31 cellular contexts compared by ENCODE assay signal in genomic region chr18:58645398-58645797, GRCh38. TPM values are rescaled to one million over a fixed set of nuclear protein-coding genes. Genes with fewer than 3 reads are reported as not detected.
DNase-seq lines count a peak whose midpoint lies in the region; ATAC-seq, FAIRE-seq and TF ChIP-seq lines count a peak whose summit lies in the region.
"Had no signal": no experiment of that assay in that cellular context is flagged by ENCODE, and none has a peak within 500 bp of the region (broad histone marks: within the 10 kb centered on the region; RNA-seq: fewer than 3 reads in every experiment).

No MANE protein-coding gene starts in this region.

- no peaks in the 10 kb centered on the region for H3K27me3 Mint-ChIP-seq in astrocyte (ENCODE audit: low read depth, unreplicated experiment)
- H3K27me3 Mint-ChIP-seq in stimulated activated memory B cell treated with anti-CD40 and anti-IgM and Interleukin-4, amounts not matched to agents 10 μg/mL and 1 μg/mL and 100 μg/mL, for 72 hours, result no peaks in the 10 kb centered on the region
- H3K27me3 Mint-ChIP-seq: activated CD4-positive, alpha-beta memory T cell treated with anti-CD3 and anti-CD28 coated beads, Interleukin-2, amount 10 ng/mL, durations not matched to agents 7 days and 5 days; activated naive CD8-positive, alpha-beta T cell treated with anti-CD3 and anti-CD28 coated beads, Interleukin-2, amount 50 U/mL, for 24 hours had no signal

- H3K4me1 Mint-ChIP-seq in astrocyte (ENCODE audit: low read depth, unreplicated experiment), result peaks cover 13% of the 10 kb centered on the region
- peaks cover 14% of the 10 kb centered on the region for H3K4me1 Mint-ChIP-seq in stimulated activated memory B cell treated with anti-CD40 and anti-IgM and Interleukin-4, amounts not matched to agents 10 μg/mL and 1 μg/mL and 100 μg/mL, for 72 hours
- H3K4me1 Mint-ChIP-seq: endodermal cell, nephron progenitor cell had no signal

- no peak for ATAC-seq in lower lobe of right lung
- ATAC-seq in stimulated activated memory B cell treated with anti-CD40 and anti-IgM and Interleukin-4, amounts not matched to agents 10 μg/mL and 1 μg/mL and 100 μg/mL, for 72 hours, result no peak
- no peak for ATAC-seq in activated CD4-positive, CD25-positive, alpha-beta regulatory T cell treated with anti-CD3 and anti-CD28 coated beads, Interleukin-2, amount 50 U/mL, for 24 hours
- ATAC-seq: activated naive CD8-positive, alpha-beta T cell treated with anti-CD3 and anti-CD28 coated beads, Interleukin-2, amount 50 U/mL, for 24 hours; CD8-positive, alpha-beta T cell; GM12878; HepG2; left lung; stimulated activated effector memory CD8-positive, alpha-beta T cell treated with anti-CD3 and anti-CD28 coated beads, Interleukin-12 subunit alpha, Interleukin-12 subunit beta, amount 100 ng/mL, for 72 hours had no signal

- H3K4me3 ChIP-seq in AG10803 (ENCODE audit: low read length) (no peak overlapping the region), astrocyte (ENCODE audit: insufficient read depth, low read depth, low read length) (no peak overlapping the region), lower lobe of right lung (no peak overlapping the region)
- H3K4me3 ChIP-seq: cardiac muscle cell, GM12878, left lung, SK-N-MC, testis had no signal

- DNase-seq in AG10803 (ENCODE audit: low read depth) (peak; percentile 94), HCEC 1CT (peak; percentile 44), astrocyte (ENCODE audit: low read depth) (peak; percentile 92), iris pigment epithelial cell (ENCODE audit: low read depth) (peak; percentile 64), HUDEP-2 (lab: John Stamatoyannopoulos, UW; ENCODE audit: unreplicated experiment in 76 of 76) (no peak), lower lobe of right lung (no peak)
- DNase-seq: activated CD4-positive, alpha-beta memory T cell treated with anti-CD3 and anti-CD28 coated beads, Interleukin-2, amount 10 ng/mL, durations not matched to agents 7 days and 5 days; activated CD4-positive, CD25-positive, alpha-beta regulatory T cell; activated gamma-delta T cell; activated naive CD8-positive, alpha-beta T cell treated with anti-CD3 and anti-CD28 coated beads, Interleukin-2, amount 50 U/mL, for 24 hours; activated T-cell treated with anti-CD3 and anti-CD28 coated beads for 4 hours; CD8-positive, alpha-beta T cell; cortex of kidney; endodermal cell; GF-D8; left lung; midbrain; NCI-H2081; NCI-H510A; nephron progenitor cell; stimulated activated CD4-positive, alpha-beta T cell treated with anti-CD3 and anti-CD28 coated beads, Interleukin-2, amount 100 ng/mL, for 24 hours; testis had no signal

- H3K9me3 ChIP-seq in astrocyte (ENCODE audit: insufficient read depth, low read depth, low read length) (no peaks in the 10 kb centered on the region), lower lobe of right lung (no peaks in the 10 kb centered on the region)
- H3K9me3 ChIP-seq: testis had no signal

- H4K20me1 ChIP-seq in astrocyte (ENCODE audit: insufficient read depth, low read length), result no peaks in the 10 kb centered on the region

- no peak overlapping the region for H3K4me3 Mint-ChIP-seq in astrocyte (ENCODE audit: unreplicated experiment)
- no peak overlapping the region for H3K4me3 Mint-ChIP-seq in stimulated activated memory B cell treated with anti-CD40 and anti-IgM and Interleukin-4, amounts not matched to agents 10 μg/mL and 1 μg/mL and 100 μg/mL, for 72 hours
- H3K4me3 Mint-ChIP-seq: activated CD4-positive, alpha-beta memory T cell treated with anti-CD3 and anti-CD28 coated beads, Interleukin-2, amount 10 ng/mL, durations not matched to agents 7 days and 5 days; activated naive CD8-positive, alpha-beta T cell treated with anti-CD3 and anti-CD28 coated beads, Interleukin-2, amount 50 U/mL, for 24 hours; CD8-positive, alpha-beta T cell; endodermal cell; nephron progenitor cell; stimulated activated effector memory CD8-positive, alpha-beta T cell treated with anti-CD3 and anti-CD28 coated beads, Interleukin-12 subunit alpha, Interleukin-12 subunit beta, amount 100 ng/mL, for 72 hours had no signal

- H3K36me3 ChIP-seq in astrocyte (ENCODE audit: insufficient read depth, low read length) (no peaks in the 10 kb centered on the region), lower lobe of right lung (no peaks in the 10 kb centered on the region)
- H3K36me3 ChIP-seq: cardiac muscle cell, left lung had no signal

- no peaks in the 10 kb centered on the region for H3K79me2 ChIP-seq in astrocyte (ENCODE audit: insufficient read depth, low read length)

- H3K9me3 Mint-ChIP-seq in astrocyte (ENCODE audit: unreplicated experiment), result no peaks in the 10 kb centered on the region
- peaks cover 3% of the 10 kb centered on the region for H3K9me3 Mint-ChIP-seq in stimulated activated memory B cell treated with anti-CD40 and anti-IgM and Interleukin-4, amounts not matched to agents 10 μg/mL and 1 μg/mL and 100 μg/mL, for 72 hours
- H3K9me3 Mint-ChIP-seq: activated naive CD8-positive, alpha-beta T cell treated with anti-CD3 and anti-CD28 coated beads, Interleukin-2, amount 50 U/mL, for 24 hours; stimulated activated effector memory CD8-positive, alpha-beta T cell treated with anti-CD3 and anti-CD28 coated beads, Interleukin-12 subunit alpha, Interleukin-12 subunit beta, amount 100 ng/mL, for 72 hours had no signal

- H3K4me1 ChIP-seq in astrocyte (ENCODE audit: insufficient read depth, low read length) (peaks cover 9% of the 10 kb centered on the region), lower lobe of right lung (no peaks in the 10 kb centered on the region)
- H3K4me1 ChIP-seq: testis had no signal

- H2AFZ ChIP-seq in astrocyte (ENCODE audit: low read depth, low read length), result peak overlapping the region; percentile 42

- peak overlapping the region; percentile 57 for H3K4me2 ChIP-seq in astrocyte (ENCODE audit: low read length)

- no peak overlapping the region for H3K27ac ChIP-seq in astrocyte (ENCODE audit: low read depth, low read length)
- no peak overlapping the region for H3K27ac ChIP-seq in lower lobe of right lung
- H3K27ac ChIP-seq: cardiac muscle cell, left lung, RWPE1, SK-N-MC, testis had no signal

- intact Hi-C loops in lower lobe of right lung (cut with DNase I), result no loop called here

- no peak for TF ChIP-seq CTCF in AG10803 (conservative IDR thresholded peaks at IDR 0.05; ENCODE audit: low read length)
- no peak for TF ChIP-seq CTCF in astrocyte (IDR thresholded peaks at IDR 0.05; ENCODE audit: insufficient read depth, low read depth, low read length)
- no peak for TF ChIP-seq CTCF in lower lobe of right lung (IDR thresholded peaks at IDR 0.05)

- no peaks in the 10 kb centered on the region for H3K36me3 Mint-ChIP-seq in astrocyte (ENCODE audit: low read depth, unreplicated experiment)
- H3K36me3 Mint-ChIP-seq in stimulated activated memory B cell treated with anti-CD40 and anti-IgM and Interleukin-4, amounts not matched to agents 10 μg/mL and 1 μg/mL and 100 μg/mL, for 72 hours, result no peaks in the 10 kb centered on the region
- H3K36me3 Mint-ChIP-seq: CD8-positive, alpha-beta T cell; stimulated activated effector memory CD8-positive, alpha-beta T cell treated with anti-CD3 and anti-CD28 coated beads, Interleukin-12 subunit alpha, Interleukin-12 subunit beta, amount 100 ng/mL, for 72 hours had no signal

- FAIRE-seq in astrocyte (lab: Jason Lieb, UNC), result peak; percentile 65
- FAIRE-seq: GM12878, HepG2 had no signal

- H3K9ac ChIP-seq in astrocyte (ENCODE audit: low read length), result no peak overlapping the region

- H3K27me3 ChIP-seq in astrocyte (ENCODE audit: insufficient read depth, low read length), result no peaks in the 10 kb centered on the region
- no peaks in the 10 kb centered on the region for H3K27me3 ChIP-seq in lower lobe of right lung (ENCODE audit: low read depth)
- H3K27me3 ChIP-seq: cardiac muscle cell, left lung, testis had no signal

- no peak overlapping the region for H3K27ac Mint-ChIP-seq in astrocyte (ENCODE audit: unreplicated experiment)
- no peak overlapping the region for H3K27ac Mint-ChIP-seq in stimulated activated memory B cell treated with anti-CD40 and anti-IgM and Interleukin-4, amounts not matched to agents 10 μg/mL and 1 μg/mL and 100 μg/mL, for 72 hours
- H3K27ac Mint-ChIP-seq: activated CD4-positive, alpha-beta memory T cell treated with anti-CD3 and anti-CD28 coated beads, Interleukin-2, amount 10 ng/mL, durations not matched to agents 7 days and 5 days; activated naive CD8-positive, alpha-beta T cell treated with anti-CD3 and anti-CD28 coated beads, Interleukin-2, amount 50 U/mL, for 24 hours; CD8-positive, alpha-beta T cell; endodermal cell; nephron progenitor cell; stimulated activated effector memory CD8-positive, alpha-beta T cell treated with anti-CD3 and anti-CD28 coated beads, Interleukin-12 subunit alpha, Interleukin-12 subunit beta, amount 100 ng/mL, for 72 hours had no signal

RNA-seq across cellular contexts. Expression of gene ALPK2, which starts 16.5 kb away (rescaled TPM):
- 84.2 and 87.2 TPM in 2 replicates for total RNA-seq in astrocyte
- total RNA-seq in lower lobe of right lung, result not detected
- total RNA-seq: T-helper 2 cell treated with Interferon-gamma antibody and Interleukin-4, amounts not matched to agents 100 ng/mL and 5 ng/mL, for 36 hours had no signal

RNA-seq across cellular contexts. Expression of gene MALT1, which starts 25.9 kb away (rescaled TPM):
- total RNA-seq in astrocyte, result 38.2 and 40.3 TPM in 2 replicates
- total RNA-seq in lower lobe of right lung, result 23.1 TPM

Comparison
In these comparisons a context has a peak if more than half of its experiments do, and no peak if none do; other contexts are left out.
1. DNase-seq: peak in AG10803 (single experiment), HCEC 1CT (single experiment), astrocyte (single experiment) and iris pigment epithelial cell (single experiment); none in HUDEP-2 (0 of 76) and lower lobe of right lung (single experiment).
2. RNA of gene ALPK2, which starts 16.5 kb away (total RNA-seq): 84.2 to 87.2 TPM in astrocyte; not detected in lower lobe of right lung (single experiment); every median in the first group is over 10 times any median in the second.